ENCODE assay signal across 14 cellular contexts in genomic region chr11:96481204-96481603, GRCh38.
DNase-seq lines count a peak whose midpoint lies in the region; ATAC-seq and TF ChIP-seq lines count a peak whose summit lies in the region.
"Had no signal": no experiment of that assay in that cellular context is flagged by ENCODE, and none has a peak within 500 bp of the region (broad histone marks: within the 10 kb centered on the region; RNA-seq: fewer than 3 reads in every experiment).

No MANE protein-coding gene starts in this region.

- TF ChIP-seq CTCF in left ventricle myocardium inferior (IDR thresholded peaks at IDR 0.05; ENCODE audit: borderline replicate concordance) (no peak), PC-3 (conservative IDR thresholded peaks at IDR 0.05; ENCODE audit: low read depth, low read length) (no peak), foreskin keratinocyte (conservative IDR thresholded peaks at IDR 0.05) (no peak)

- no TSS peak for BruUV-seq in PC-3 (replicated peaks; lab: Mats Ljungman, UMichigan)

- H4K20me1 ChIP-seq in PC-3 (ENCODE audit: low read length): no peaks in the 10 kb centered on the region

- no peak overlapping the region for H3K9ac ChIP-seq in PC-3 (ENCODE audit: low read length)

- POLR2A ChIA-PET in PC-3 (lab: Charles Lee; ENCODE audit: unreplicated experiment): no interaction called here

- H3F3A ChIP-seq in PC-3 (ENCODE audit: low read length, unreplicated experiment): no peaks in the 10 kb centered on the region

- H3K36me3 ChIP-seq in left ventricle myocardium inferior (no peaks in the 10 kb centered on the region), PC-3 (ENCODE audit: low read depth, low read length) (no peaks in the 10 kb centered on the region), SJCRH30 (no peaks in the 10 kb centered on the region)
- H3K36me3 ChIP-seq: HAP-1 had no signal

- 0 out of 2 replicates have a peak, but pooled peaks cover 3% of the 10 kb centered on the region for H3K9me2 ChIP-seq in PC-3 (replicated peaks; ENCODE audit: low read length)

- H3K4me3 ChIP-seq in left ventricle myocardium inferior: no peak overlapping the region
- H3K4me3 ChIP-seq in PC-3 (ENCODE audit: low read length): no peak overlapping the region
- H3K4me3 ChIP-seq in SJCRH30: no peak overlapping the region
- H3K4me3 ChIP-seq: HAP-1 had no signal

- ATAC-seq in left cardiac atrium: no peak
- no peak for ATAC-seq in PC-3
- peak; percentile 68 for ATAC-seq in foreskin keratinocyte
- ATAC-seq: HepG2 had no signal

- intact Hi-C loops in left ventricle myocardium inferior (cut with micrococcal nuclease) (no loop called here), left cardiac atrium (cut with DNase I) (no loop called here), PC-3 (cut with micrococcal nuclease) (no loop called here)

- H3K4me1 ChIP-seq in left ventricle myocardium inferior (peaks cover 27% of the 10 kb centered on the region), PC-3 (ENCODE audit: insufficient read depth, low read length) (no peaks in the 10 kb centered on the region), foreskin keratinocyte (peaks cover 11% of the 10 kb centered on the region), SJCRH30 (no peaks in the 10 kb centered on the region)
- H3K4me1 ChIP-seq: HAP-1 had no signal

- DNase-seq in left ventricle myocardium inferior (no peak), left cardiac atrium (no peak), PC-3 (no peak), foreskin keratinocyte (peak; percentile 32 to 71), SJCRH30 (no peak), dedifferentiated amniotic fluid mesenchymal stem cell (ENCODE audit: extremely low spot score) (no peak), DMS79 (lab: John Stamatoyannopoulos, UW) (no peak)
- DNase-seq: C1 segment of cervical spinal cord; CD4-positive, alpha-beta memory T cell; DMS153; DND-41; GF-D8 had no signal

- CTCF ChIA-PET in PC-3 (lab: Charles Lee): no interaction called here

- H3K9me3 ChIP-seq in left ventricle myocardium inferior (replicated peaks) (peaks cover 28% of the 10 kb centered on the region), PC-3 (ENCODE audit: low read length) (no peaks in the 10 kb centered on the region), SJCRH30 (replicated peaks) (no peaks in the 10 kb centered on the region)
- H3K9me3 ChIP-seq: HAP-1 had no signal

- no peaks in the 10 kb centered on the region for H3K27me3 ChIP-seq in left ventricle myocardium inferior (ENCODE audit: low read depth)
- no peaks in the 10 kb centered on the region for H3K27me3 ChIP-seq in PC-3 (ENCODE audit: low read length)
- H3K27me3 ChIP-seq in foreskin keratinocyte: no peaks in the 10 kb centered on the region
- H3K27me3 ChIP-seq in SJCRH30: no peaks in the 10 kb centered on the region

- H3K27ac ChIP-seq in left ventricle myocardium inferior (replicated peaks) (peak overlapping the region; percentile 55), PC-3 (ENCODE audit: low read length) (no peak overlapping the region), foreskin keratinocyte (no peak overlapping the region), SJCRH30 (no peak overlapping the region)

- no peaks in the 10 kb centered on the region for H3K79me2 ChIP-seq in PC-3 (ENCODE audit: low read length)

- H2AFZ ChIP-seq in PC-3 (ENCODE audit: low read length): 0 out of 2 replicates have a peak overlapping the region, but pooled peaks have one; percentile 9

- no peak overlapping the region for H3K4me2 ChIP-seq in PC-3 (ENCODE audit: low read length)

Comparison
In these comparisons a context has a peak if more than half of its experiments do, and no peak if none do; other contexts are left out.
1. DNase-seq: peak in foreskin keratinocyte (2 of 2); none in left ventricle myocardium inferior (single experiment), left cardiac atrium (single experiment), PC-3 (single experiment), SJCRH30 (0 of 2), dedifferentiated amniotic fluid mesenchymal stem cell (single experiment) and DMS79 (single experiment).